Comparison of ENCODE assay signal across 8 cellular contexts in genomic region chr10:110210663-110211454, GRCh38. TPM values are rescaled to one million over a fixed set of nuclear protein-coding genes. Genes with fewer than 3 reads are reported as not detected.
A peak's percentile ranks its signal among the peaks of the same experiment; 100 is the strongest.
DNase-seq lines count a peak whose midpoint lies in the region; ATAC-seq and TF ChIP-seq lines count a peak whose summit lies in the region.

No MANE protein-coding gene starts in this region.

- peak; percentile 74 for ATAC-seq in GM18498 (IDR thresholded peaks at IDR 0.05; ENCODE audit: unreplicated experiment)
- ATAC-seq in HG02970 (IDR thresholded peaks at IDR 0.05; ENCODE audit: low FRiP score, unreplicated experiment), result peak; percentile 67
- peak; percentile 84 for ATAC-seq in left ventricle myocardium superior
- peak; percentile 94 to 95 for ATAC-seq in upper lobe of left lung (ENCODE audit: low FRiP score in 2 of 2)

- no peaks in the 10 kb centered on the region for H3K36me3 ChIP-seq in upper lobe of left lung

- peak overlapping the region; percentile 81 to 97 (median 90) for H3K27ac ChIP-seq in upper lobe of left lung

- intact Hi-C loops in left ventricle myocardium superior (cut with micrococcal nuclease) (no loop called here), posterior vena cava (cut with DNase I) (no loop called here)

- no peaks in the 10 kb centered on the region for H3K27me3 ChIP-seq in upper lobe of left lung

- H3K4me3 ChIP-seq in upper lobe of left lung, result peak overlapping the region; percentile 65 to 82 (median 71)

- peak in 1 of 4 donors; percentile 36 for TF ChIP-seq EP300 in upper lobe of left lung (IDR thresholded peaks at IDR 0.05)

- DNase-seq in NCI-H187 treated with DMSO at 0.1 percent for 48 hours (lab: John Stamatoyannopoulos, UW) (peak; percentile 63), T-helper 2 cell (peak; percentile 73 to 95 (median 86)), anterior cingulate cortex (lab: John Stamatoyannopoulos, UW) (peak; percentile 83 to 99 (median 98)), left ventricle myocardium superior (peak; percentile 98), posterior vena cava (ENCODE audit: low spot score) (peak; percentile 99), upper lobe of left lung (peak; percentile 95 to 96)

- 1% methylated on average over 34 to 56 of the region's 60 CpGs for WGBS in upper lobe of left lung, 2 donors

- H3K4me1 ChIP-seq in upper lobe of left lung, result peaks cover 15 to 41% (median 20%) of the 10 kb centered on the region in 4 donors

- peak in 3 of 4 donors; percentile 58 to 69 (median 66) for TF ChIP-seq POLR2A in upper lobe of left lung (IDR thresholded peaks at IDR 0.05)

- no peaks in the 10 kb centered on the region for H3K9me3 ChIP-seq in upper lobe of left lung

- no peak for TF ChIP-seq CTCF in upper lobe of left lung (IDR thresholded peaks at IDR 0.05)

RNA-seq across cellular contexts. Expression of gene MXI1, which starts 3.5 kb away (rescaled TPM):
- 79.8 TPM for total RNA-seq in left ventricle myocardium superior
- total RNA-seq in posterior vena cava, result 10 to 100 TPM; 45.5 to 51.9 TPM
- total RNA-seq in upper lobe of left lung, result 10 to 100 TPM; 27.7 to 90.1 (median 45.2) TPM

Comparison
In these comparisons a context has a peak if more than half of its experiments do, and no peak if none do; other contexts are left out.
1. Peak in every context shown above with its lines: DNase-seq, ATAC-seq, H3K4me3 ChIP-seq and H3K27ac ChIP-seq.